ENCODE assay signal across 20 cellular contexts in the genomic region with DNA sequence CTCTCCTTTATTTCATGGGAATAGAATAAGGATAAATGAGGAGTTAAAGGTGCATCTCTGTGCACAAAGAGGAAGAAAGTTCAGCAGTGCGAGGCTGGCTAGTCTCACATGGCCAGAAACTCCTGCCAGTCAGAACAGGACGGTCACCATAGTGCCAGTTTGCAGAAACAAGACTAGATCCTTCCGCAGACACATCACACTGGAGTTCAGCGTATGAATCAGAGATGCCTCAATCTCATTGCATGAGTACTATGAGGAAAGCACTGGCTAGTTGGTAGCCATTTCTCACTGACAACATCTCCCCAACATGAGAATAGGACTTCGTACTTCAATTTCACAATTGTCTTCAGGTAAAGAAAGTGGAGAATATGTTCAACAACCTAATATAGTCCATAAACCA. TPM values are rescaled to one million over a fixed set of nuclear protein-coding genes. Genes with fewer than 3 reads are reported as not detected.
"Had no signal": no experiment of that assay in that cellular context is flagged by ENCODE, and none has a peak within 500 bp of the region (broad histone marks: within the 10 kb centered on the region; RNA-seq: fewer than 3 reads in every experiment).

No MANE protein-coding gene starts in this region.

- DNase-seq: activated CD4-positive, CD25-positive, alpha-beta regulatory T cell treated with anti-CD3 and anti-CD28 coated beads, Interleukin-2, amount 50 U/mL, for 72 hours; activated naive CD4-positive, alpha-beta T cell treated with Interleukin-2 at 50 U/mL for 16 hours; activated T-cell treated with anti-CD3 and anti-CD28 coated beads for 4 hours; anterior cingulate cortex; erythroblast; left lung; natural killer cell; stimulated activated CD4-positive, alpha-beta T cell treated with anti-CD3 and anti-CD28 coated beads, Interleukin-4, amount 100 ng/mL, for 1 hour; stimulated activated naive B cell treated with anti-CD40 and anti-IgM and Interleukin-4, amounts not matched to agents 10 μg/mL and 1 μg/mL and 100 μg/mL, for 72 hours; T-helper 9 cell; trophoblast cell had no signal

- H2AFZ ChIP-seq: hepatocyte had no signal

- H3K4me2 ChIP-seq: hepatocyte had no signal

- H3K27ac ChIP-seq: hepatocyte, left lung, neutrophil had no signal

- H3K79me2 ChIP-seq: hepatocyte had no signal

- H3K4me3 ChIP-seq: hepatocyte, left lung had no signal

- H3K9me3 ChIP-seq: left lung, neutrophil had no signal

- ATAC-seq: activated T-helper 17 cell treated with anti-CD3 and anti-CD28 coated beads, Interleukin-2, amount 50 U/mL, for 72 hours; natural killer cell had no signal

- H3K27me3 ChIP-seq: hepatocyte, left lung, neutrophil had no signal

- H3K36me3 ChIP-seq: left lung, neutrophil had no signal

RNA-seq across cellular contexts. Expression of a gene that starts 34.9 kb away (rescaled TPM):
- total RNA-seq: activated T-helper 17 cell treated with anti-CD3 and anti-CD28 coated beads, Interleukin-2, amount 50 U/mL, for 72 hours; chondrocyte; dermis microvascular lymphatic vessel endothelial cell; fibroblast of villous mesenchyme; glomerular endothelial cell; hepatocyte; left lung; mucosa of gallbladder; natural killer cell had no signal
- polyA plus RNA-seq: hepatocyte, keratinocyte had no signal
